Comparison of ENCODE assay signal across 9 cellular contexts in the genomic region with DNA sequence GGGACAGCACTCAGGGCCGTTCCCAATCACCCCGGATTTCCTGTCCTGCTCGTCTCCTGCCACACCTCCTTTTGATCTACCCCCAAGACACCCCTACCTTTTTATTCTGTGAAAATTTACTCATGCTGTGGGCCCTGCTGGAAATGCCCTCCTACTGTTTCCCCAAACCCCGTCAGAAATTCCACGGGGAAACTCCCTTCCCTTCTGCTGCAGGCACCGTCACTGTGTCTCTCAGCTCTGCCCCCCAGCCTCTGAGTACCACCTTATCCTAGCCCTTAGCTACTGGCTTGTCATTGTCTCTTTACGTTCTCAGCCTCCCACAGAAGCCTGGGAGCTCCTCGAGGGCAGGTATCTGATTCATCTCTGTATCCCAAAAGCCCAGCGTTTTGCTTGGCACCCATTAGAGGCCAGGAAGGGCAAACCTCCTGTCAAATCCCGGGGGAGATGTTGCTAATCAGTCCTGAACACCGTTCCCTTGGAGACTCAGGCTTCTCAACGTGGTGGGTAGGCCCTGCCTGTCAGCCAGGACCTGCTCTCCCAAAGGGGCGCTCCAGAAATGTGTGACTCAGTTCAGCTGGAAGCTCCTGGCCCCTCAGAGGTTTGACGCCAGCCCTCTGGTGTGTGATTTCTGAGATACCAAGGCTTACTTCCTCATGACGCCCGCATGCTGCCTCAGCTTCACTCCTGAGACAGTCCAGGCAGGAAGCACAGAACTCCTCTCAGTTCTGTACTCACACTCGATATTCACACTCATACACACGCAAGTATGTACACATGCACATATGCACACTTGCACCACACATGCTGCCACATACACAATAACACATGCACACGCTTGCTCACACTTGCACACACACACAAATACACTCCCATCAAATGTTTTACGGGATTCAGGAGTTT. TPM values are rescaled to one million over a fixed set of nuclear protein-coding genes. Genes with fewer than 3 reads are reported as not detected.
DNase-seq lines count a peak whose midpoint lies in the region; ATAC-seq and TF ChIP-seq lines count a peak whose summit lies in the region.
"Had no signal": no experiment of that assay in that cellular context is flagged by ENCODE, and none has a peak within 500 bp of the region (broad histone marks: within the 10 kb centered on the region; RNA-seq: fewer than 3 reads in every experiment).

No MANE protein-coding gene starts in this region.

- H3K27me3 ChIP-seq in CD8-positive, alpha-beta T cell (ENCODE audit: insufficient read depth, low read length): no peaks in the 10 kb centered on the region
- H3K27me3 ChIP-seq in upper lobe of right lung: no peaks in the 10 kb centered on the region
- H3K27me3 ChIP-seq in prostate gland (replicated peaks; ENCODE audit: insufficient read depth): no peaks in the 10 kb centered on the region

- no peaks in the 10 kb centered on the region for H3K9me3 Mint-ChIP-seq in activated T-helper 17 cell treated with anti-CD3 and anti-CD28 coated beads, Interleukin-2, amount 50 U/mL, for 72 hours
- no peaks in the 10 kb centered on the region for H3K9me3 Mint-ChIP-seq in CD8-positive, alpha-beta T cell
- H3K9me3 Mint-ChIP-seq: activated naive CD4-positive, alpha-beta T cell treated with anti-CD3 and anti-CD28 coated beads, Interleukin-2, amount 50 U/mL, for 72 hours had no signal

- TF ChIP-seq CTCF in AG10803 (conservative IDR thresholded peaks at IDR 0.05; ENCODE audit: low read length): no peak
- TF ChIP-seq CTCF in CD8-positive, alpha-beta T cell (IDR thresholded peaks at IDR 0.05): no peak
- no peak for TF ChIP-seq CTCF in upper lobe of right lung (IDR thresholded peaks at IDR 0.05)
- no peak for TF ChIP-seq CTCF in prostate gland (IDR thresholded peaks at IDR 0.05)

- POLR2A ChIA-PET in CD8-positive, alpha-beta T cell (lab: Charles Lee): no interaction called here

- peak; percentile 28 for ATAC-seq in GM18907 (IDR thresholded peaks at IDR 0.05; ENCODE audit: unreplicated experiment)
- ATAC-seq in HG03064 (IDR thresholded peaks at IDR 0.05; ENCODE audit: low read depth, unreplicated experiment): peak; percentile 0
- ATAC-seq in activated T-helper 17 cell treated with anti-CD3 and anti-CD28 coated beads, Interleukin-2, amount 50 U/mL, for 72 hours (replicated peaks): peak; percentile 70
- ATAC-seq in CD8-positive, alpha-beta T cell: no peak
- no peak for ATAC-seq in upper lobe of right lung

- no peaks in the 10 kb centered on the region for H3K36me3 ChIP-seq in CD8-positive, alpha-beta T cell (ENCODE audit: insufficient read depth, low read length)
- H3K36me3 ChIP-seq in upper lobe of right lung (no peaks in the 10 kb centered on the region), prostate gland (no peaks in the 10 kb centered on the region)

- WGBS in prostate gland: 56% methylated on average over 20 of the region's 20 CpGs

- H3K4me3 Mint-ChIP-seq in activated T-helper 17 cell treated with anti-CD3 and anti-CD28 coated beads, Interleukin-2, amount 50 U/mL, for 72 hours: peak overlapping the region; percentile 36
- H3K4me3 Mint-ChIP-seq in CD8-positive, alpha-beta T cell: no peak overlapping the region

- H3K4me3 ChIP-seq in AG10803 (ENCODE audit: low read length) (no peak overlapping the region), upper lobe of right lung (no peak overlapping the region), prostate gland (no peak overlapping the region)
- H3K4me3 ChIP-seq in CD8-positive, alpha-beta T cell (ENCODE audit: low read depth, low read length): no peak overlapping the region

- CTCF ChIA-PET in CD8-positive, alpha-beta T cell (lab: Charles Lee): no interaction called here

- TF ChIP-seq POLR2A in prostate gland (IDR thresholded peaks at IDR 0.05): no peak

- no peaks in the 10 kb centered on the region for H3K9me3 ChIP-seq in CD8-positive, alpha-beta T cell (ENCODE audit: low read length)
- H3K9me3 ChIP-seq in upper lobe of right lung (no peaks in the 10 kb centered on the region), prostate gland (no peaks in the 10 kb centered on the region)

- peak; percentile 36 for DNase-seq in AG10803 (ENCODE audit: low read depth)
- DNase-seq in CD8-positive, alpha-beta T cell: no peak
- no peak for DNase-seq in HuH-7.5 (ENCODE audit: low spot score)
- DNase-seq in upper lobe of right lung: no peak
- no peak for DNase-seq in prostate gland (ENCODE audit: low spot score)

- H3K27me3 Mint-ChIP-seq in activated T-helper 17 cell treated with anti-CD3 and anti-CD28 coated beads, Interleukin-2, amount 50 U/mL, for 72 hours: peaks cover 21% of the 10 kb centered on the region
- peaks cover 12% of the 10 kb centered on the region for H3K27me3 Mint-ChIP-seq in CD8-positive, alpha-beta T cell (ENCODE audit: low read depth)

- peak overlapping the region; percentile 12 for H3K27ac Mint-ChIP-seq in activated T-helper 17 cell treated with anti-CD3 and anti-CD28 coated beads, Interleukin-2, amount 50 U/mL, for 72 hours
- no peak overlapping the region for H3K27ac Mint-ChIP-seq in CD8-positive, alpha-beta T cell

- peaks cover 16% of the 10 kb centered on the region for H3K4me1 Mint-ChIP-seq in activated T-helper 17 cell treated with anti-CD3 and anti-CD28 coated beads, Interleukin-2, amount 50 U/mL, for 72 hours
- H3K4me1 Mint-ChIP-seq in CD8-positive, alpha-beta T cell (ENCODE audit: low read depth): no peaks in the 10 kb centered on the region

- H3K27ac ChIP-seq in CD8-positive, alpha-beta T cell (ENCODE audit: low read depth, low read length): no peak overlapping the region
- no peak overlapping the region for H3K27ac ChIP-seq in upper lobe of right lung
- H3K27ac ChIP-seq in prostate gland: no peak overlapping the region

- intact Hi-C loops in CD8-positive, alpha-beta T cell (cut with DNase I, micrococcal nuclease): no loop called here
- intact Hi-C loops in upper lobe of right lung (cut with DNase I): no loop called here
- intact Hi-C loops in prostate gland (cut with DNase I): no loop called here

- no peaks in the 10 kb centered on the region for H3K4me1 ChIP-seq in CD8-positive, alpha-beta T cell (ENCODE audit: insufficient read depth, low read length)
- H3K4me1 ChIP-seq in upper lobe of right lung (no peaks in the 10 kb centered on the region), prostate gland (replicated peaks) (no peaks in the 10 kb centered on the region)

- no peaks in the 10 kb centered on the region for H3K36me3 Mint-ChIP-seq in activated T-helper 17 cell treated with anti-CD3 and anti-CD28 coated beads, Interleukin-2, amount 50 U/mL, for 72 hours (ENCODE audit: low read depth)
- no peaks in the 10 kb centered on the region for H3K36me3 Mint-ChIP-seq in CD8-positive, alpha-beta T cell
- H3K36me3 Mint-ChIP-seq: activated naive CD4-positive, alpha-beta T cell treated with anti-CD3 and anti-CD28 coated beads, Interleukin-2, amount 50 U/mL, for 72 hours had no signal

RNA-seq across cellular contexts. Expression of a gene that starts 50.7 kb away (rescaled TPM):
- total RNA-seq in activated T-helper 17 cell treated with anti-CD3 and anti-CD28 coated beads, Interleukin-2, amount 50 U/mL, for 72 hours: 10 to 100 TPM; 46.4 to 47.0 TPM
- total RNA-seq in CD8-positive, alpha-beta T cell: 10 to 100 TPM; 25.5 to 25.8 TPM
- 65.0 TPM for total RNA-seq in upper lobe of right lung
- 100 to 1,000 TPM; 191 to 275 TPM for total RNA-seq in prostate gland

Comparison
In these comparisons a context has a peak if more than half of its experiments do, and no peak if none do; other contexts are left out.
1. ATAC-seq: peak in GM18907 (single experiment), HG03064 (single experiment) and activated T-helper 17 cell treated with anti-CD3 and anti-CD28 coated beads, Interleukin-2, amount 50 U/mL, for 72 hours (single experiment); none in CD8-positive, alpha-beta T cell (single experiment) and upper lobe of right lung (single experiment).